In the genomic region with DNA sequence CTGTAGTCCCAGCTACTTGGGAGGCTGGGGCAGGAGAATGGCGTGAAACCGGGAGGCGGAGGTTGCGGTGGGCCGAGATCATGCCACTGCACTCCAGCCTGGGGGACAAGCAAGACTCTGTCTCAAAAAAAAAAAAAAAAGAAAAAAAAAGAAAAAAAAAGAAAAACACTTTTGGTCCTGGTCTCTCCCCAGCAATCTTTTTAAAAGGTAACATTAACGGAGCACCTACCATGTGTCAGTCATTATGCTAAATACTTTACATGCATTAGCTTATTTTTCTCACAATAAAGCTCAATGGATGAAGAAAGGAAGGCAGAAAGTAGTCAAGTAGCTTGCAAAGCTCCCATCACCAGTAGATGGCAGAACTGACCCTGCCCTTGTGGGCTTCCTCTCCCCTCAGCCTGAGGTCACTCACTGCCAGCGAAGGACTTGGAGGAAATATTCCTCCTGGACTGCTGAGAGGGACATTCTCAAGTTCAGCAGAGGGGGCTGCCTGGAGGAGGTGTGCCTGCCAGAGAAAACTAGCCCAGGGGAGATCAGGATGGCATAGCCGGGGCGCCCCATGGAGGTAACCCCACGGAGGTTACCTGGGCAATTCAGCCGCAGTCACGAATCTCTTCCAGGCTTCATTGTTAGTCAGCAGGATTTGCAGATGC, we compare ENCODE assay signal across 8 cellular contexts. TPM values are rescaled to one million over a fixed set of nuclear protein-coding genes. Genes with fewer than 3 reads are reported as not detected.
DNase-seq lines count a peak whose midpoint lies in the region; ATAC-seq, FAIRE-seq and TF ChIP-seq lines count a peak whose summit lies in the region.

No MANE protein-coding gene starts in this region.

- H3K9me3 ChIP-seq in pancreas, result no peaks in the 10 kb centered on the region
- no peaks in the 10 kb centered on the region for H3K9me3 ChIP-seq in effector memory CD4-positive, alpha-beta T cell (ENCODE audit: control insufficient read depth, low read length)

- H3K27me3 ChIP-seq in pancreas, result no peaks in the 10 kb centered on the region
- no peaks in the 10 kb centered on the region for H3K27me3 ChIP-seq in effector memory CD4-positive, alpha-beta T cell (replicated peaks; ENCODE audit: control insufficient read depth, insufficient read depth, low read length, poor library complexity, severe bottlenecking)

- TF ChIP-seq CTCF in AG09319 (IDR thresholded peaks at IDR 0.05; ENCODE audit: low read depth, low read length) (peak; percentile 77), GM10248 (IDR thresholded peaks at IDR 0.05; ENCODE audit: control extremely low read depth, extremely low read depth, low read depth, missing control alignments) (peak; percentile 58), pancreas (IDR thresholded peaks at IDR 0.05) (peak in 3 of 4 donors; percentile 49 to 62 (median 52))

- 40 to 44% methylated on average over 12 of the region's 12 CpGs for WGBS in pancreas, 2 donors

- H3K4me1 ChIP-seq in pancreas, result no peaks in the 10 kb centered on the region
- no peaks in the 10 kb centered on the region for H3K4me1 ChIP-seq in effector memory CD4-positive, alpha-beta T cell (ENCODE audit: control insufficient read depth, insufficient read depth, low read length, poor library complexity, severe bottlenecking)

- intact Hi-C loops in Right ventricle myocardium superior (cut with DNase I) (loop anchor here (5.0 kb wide), 2 partner anchors 37 to 137 kb away; no protein-coding TSS in a partner anchor), pancreas (cut with DNase I) (loop anchor here in 1 of 3 donors (5.0 kb wide), 1 partner anchor 37 kb away; no protein-coding TSS in a partner anchor)

- H3K4me3 Mint-ChIP-seq in activated naive CD8-positive, alpha-beta T cell treated with anti-CD3 and anti-CD28 coated beads for 36 hours, result no peak overlapping the region

- DNase-seq in AG09319 (ENCODE audit: extremely low read depth, low read depth), result peak; percentile 43
- no peak for DNase-seq in GM10248 (ENCODE audit: extremely low spot score)
- DNase-seq in NCI-H460 (ENCODE audit: extremely low read depth, low read depth), result peak; percentile 24
- no peak for DNase-seq in activated naive CD8-positive, alpha-beta T cell treated with anti-CD3 and anti-CD28 coated beads for 36 hours
- DNase-seq in Right ventricle myocardium superior, result peak; percentile 69
- DNase-seq in pancreas, result peak in 4 of 6 donors; percentile 45 to 65 (median 50)
- no peak for DNase-seq in effector memory CD4-positive, alpha-beta T cell

- no peak overlapping the region for H3K4me3 ChIP-seq in pancreas
- H3K4me3 ChIP-seq in effector memory CD4-positive, alpha-beta T cell (ENCODE audit: insufficient read depth, low read depth, low read length, poor library complexity, severe bottlenecking), result no peak overlapping the region

- H3K4me1 Mint-ChIP-seq in activated naive CD8-positive, alpha-beta T cell treated with anti-CD3 and anti-CD28 coated beads for 36 hours, result peaks cover 32% of the 10 kb centered on the region

- H3K27me3 Mint-ChIP-seq in activated naive CD8-positive, alpha-beta T cell treated with anti-CD3 and anti-CD28 coated beads for 36 hours, result no peaks in the 10 kb centered on the region

- FAIRE-seq in pancreas (lab: Jason Lieb, UNC), result peak; percentile 37

- H3K36me3 ChIP-seq in pancreas, result no peaks in the 10 kb centered on the region
- peaks cover 85% of the 10 kb centered on the region for H3K36me3 ChIP-seq in effector memory CD4-positive, alpha-beta T cell (ENCODE audit: control insufficient read depth, insufficient read depth, low read length)

- no peaks in the 10 kb centered on the region for H3K9me3 Mint-ChIP-seq in activated naive CD8-positive, alpha-beta T cell treated with anti-CD3 and anti-CD28 coated beads for 36 hours

- peaks cover 25% of the 10 kb centered on the region for H3K36me3 Mint-ChIP-seq in activated naive CD8-positive, alpha-beta T cell treated with anti-CD3 and anti-CD28 coated beads for 36 hours

- POLR2A ChIA-PET in GM10248 (lab: Yijun Ruan, JAX), result no interaction called here

- H3K27ac Mint-ChIP-seq in activated naive CD8-positive, alpha-beta T cell treated with anti-CD3 and anti-CD28 coated beads for 36 hours, result peak overlapping the region; percentile 22

- no peak overlapping the region for H3K27ac ChIP-seq in pancreas
- no peak overlapping the region for H3K27ac ChIP-seq in effector memory CD4-positive, alpha-beta T cell (ENCODE audit: insufficient read depth, low read length, poor library complexity, severe bottlenecking)

- CTCF ChIA-PET in GM10248 (lab: Yijun Ruan, JAX), result interaction anchor here (0.7 to 7.9 kb wide), 8 partner anchors 8 to 74 kb away, joined by 3 to 88 read pairs (median 4); a partner anchor contains a TSS

- ATAC-seq in Right ventricle myocardium superior (ENCODE audit: poor library complexity), result peak; percentile 86
- ATAC-seq in pancreas, result peak; percentile 81 to 97 (median 93)
- ATAC-seq in GM19455 (IDR thresholded peaks at IDR 0.05; ENCODE audit: unreplicated experiment), result no peak

RNA-seq across cellular contexts. Expression of a gene that starts 15.5 kb away (rescaled TPM):
- 0.10 TPM in 1 of 2 replicates, not detected in the other for total RNA-seq in NCI-H460 (2014; rRNA removed; shearing (Covaris generic))
- 0.56 and 1.3 TPM in 2 replicates for polyA plus RNA-seq in NCI-H460 (2014; cell fraction: nucleus; rRNA removed)
- total RNA-seq in activated naive CD8-positive, alpha-beta T cell treated with anti-CD3 and anti-CD28 coated beads for 36 hours, result 10 to 100 TPM; 55.0 to 56.3 TPM
- total RNA-seq in Right ventricle myocardium superior (25.5 TPM), pancreas (1 to 10 TPM; 2.5 to 7.5 (median 4.6) TPM)
- 10 to 100 TPM; 11.8 to 13.5 TPM for polyA plus RNA-seq in pancreas

RNA-seq across cellular contexts. Expression of a gene that starts 56.6 kb away (rescaled TPM):
- not detected in 2 replicates for total RNA-seq in NCI-H460 (2014; rRNA removed; shearing (Covaris generic))
- not detected in 2 replicates for polyA plus RNA-seq in NCI-H460 (2014; cell fraction: nucleus; rRNA removed)
- under 1 TPM; 0.70 to 0.95 TPM for total RNA-seq in activated naive CD8-positive, alpha-beta T cell treated with anti-CD3 and anti-CD28 coated beads for 36 hours
- total RNA-seq in Right ventricle myocardium superior (5.0 TPM), pancreas (1 to 10 TPM in 3 of 6 donors, under 1 TPM in 3; 0.28 to 4.1 (median 0.85) TPM)
- 1 to 10 TPM; 1.9 TPM for polyA plus RNA-seq in pancreas

Comparison
In these comparisons a context has a peak if more than half of its experiments do, and no peak if none do; other contexts are left out.
1. DNase-seq: peak in AG09319 (single experiment), NCI-H460 (single experiment), Right ventricle myocardium superior (single experiment) and pancreas (4 of 6); none in GM10248 (single experiment), activated naive CD8-positive, alpha-beta T cell treated with anti-CD3 and anti-CD28 coated beads for 36 hours (single experiment) and effector memory CD4-positive, alpha-beta T cell (0 of 3).
2. Peak in every context shown above with its lines, with median percentiles within 50 percentile points of each other: CTCF ChIP-seq.